Comparison of ENCODE assay signal across 33 cellular contexts in the genomic region with DNA sequence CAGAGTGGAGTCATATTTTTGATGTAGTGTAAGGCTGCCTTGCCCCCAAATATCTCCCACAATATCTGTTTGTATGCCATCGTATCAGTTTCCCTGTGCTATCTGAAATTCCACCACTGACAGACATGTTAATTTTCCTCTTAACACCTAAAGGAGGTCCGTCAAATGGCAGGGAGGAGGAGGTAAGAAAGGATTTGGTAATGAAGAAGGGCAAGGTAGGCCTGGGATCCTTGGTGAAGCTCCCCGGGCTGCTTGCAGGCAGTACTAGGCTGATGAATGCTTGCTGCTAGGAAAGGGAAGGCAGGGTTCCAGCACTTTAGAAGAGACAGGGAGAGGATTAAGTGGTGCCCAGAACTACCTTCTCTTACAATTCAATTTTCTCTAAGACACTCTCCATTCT.
"Had no signal": no experiment of that assay in that cellular context is flagged by ENCODE, and none has a peak within 500 bp of the region (broad histone marks: within the 10 kb centered on the region; RNA-seq: fewer than 3 reads in every experiment).

No MANE protein-coding gene starts in this region.

- H3K27ac ChIP-seq: ascending aorta, breast epithelium, cardiac muscle cell, colonic mucosa, WERI-Rb-1 had no signal

- H3K9me3 ChIP-seq: ascending aorta, colonic mucosa had no signal

- H3K4me1 Mint-ChIP-seq: activated CD4-positive, alpha-beta T cell treated with anti-CD3 and anti-CD28 coated beads for 36 hours; activated CD4-positive, alpha-beta T cell treated with anti-CD3 and anti-CD28 coated beads, Interleukin-2, amount 10 ng/mL, durations not matched to agents 24 days and 14 days; activated CD8-positive, alpha-beta memory T cell treated with anti-CD3 and anti-CD28 coated beads, Interleukin-2, amount 10 ng/mL, durations not matched to agents 7 days and 5 days; activated naive CD4-positive, alpha-beta T cell treated with anti-CD3 and anti-CD28 coated beads, Interleukin-2, amount 50 U/mL, for 24 hours; activated naive CD8-positive, alpha-beta T cell treated with anti-CD3 and anti-CD28 coated beads for 36 hours; activated naive CD8-positive, alpha-beta T cell treated with anti-CD3 and anti-CD28 coated beads, Interleukin-2, amount 50 U/mL, for 24 hours; brain; T-helper 17 cell had no signal

- DNase-seq: activated CD4-positive, alpha-beta memory T cell treated with anti-CD3 and anti-CD28 coated beads for 36 hours; activated CD4-positive, alpha-beta T cell treated with anti-CD3 and anti-CD28 coated beads for 36 hours; activated CD4-positive, alpha-beta T cell treated with anti-CD3 and anti-CD28 coated beads, Interleukin-2, amount 10 ng/mL, durations not matched to agents 24 days and 14 days; activated CD4-positive, CD25-positive, alpha-beta regulatory T cell; activated CD4-positive, CD25-positive, alpha-beta regulatory T cell treated with anti-CD3 and anti-CD28 coated beads, Interleukin-2, amount 50 U/mL, for 72 hours; activated CD8-positive, alpha-beta memory T cell treated with anti-CD3 and anti-CD28 coated beads, Interleukin-2, amount 10 ng/mL, durations not matched to agents 7 days and 5 days; activated CD8-positive, alpha-beta memory T cell treated with anti-CD3 and anti-CD28 coated beads, Interleukin-2, amount 50 U/mL, for 4 hours; activated CD8-positive, alpha-beta T cell treated with anti-CD3 and anti-CD28 coated beads, Interleukin-2, amount 10 ng/mL, durations not matched to agents 7 days and 5 days; activated effector memory CD4-positive, alpha-beta T cell treated with anti-CD3 and anti-CD28 coated beads, Interleukin-2, amount 50 U/mL, for 16 hours; activated naive CD4-positive, alpha-beta T cell treated with anti-CD3 and anti-CD28 coated beads for 36 hours; activated naive CD8-positive, alpha-beta T cell treated with anti-CD3 and anti-CD28 coated beads for 36 hours; activated naive CD8-positive, alpha-beta T cell treated with anti-CD3 and anti-CD28 coated beads, Interleukin-2, amount 50 U/mL, for 24 hours; activated T-cell treated with anti-CD3 and anti-CD28 coated beads, Interleukin-2, amount 50 U/mL, for 1 hour; activated T-cell treated with anti-CD3 and anti-CD28 coated beads, Interleukin-2, amount 50 U/mL, for 48 hours; central memory CD4-positive, alpha-beta T cell; cerebellar nuclear complex; colonic mucosa; effector CD8-positive, alpha-beta T cell; foreskin fibroblast; head of caudate nucleus; T-helper 1 cell; T-helper 17 cell; T1000; WERI-Rb-1 had no signal

- H3K36me3 Mint-ChIP-seq: activated CD4-positive, alpha-beta memory T cell treated with anti-CD3 and anti-CD28 coated beads for 36 hours; activated CD8-positive, alpha-beta memory T cell treated with anti-CD3 and anti-CD28 coated beads, Interleukin-2, amount 10 ng/mL, durations not matched to agents 7 days and 5 days; activated naive CD4-positive, alpha-beta T cell treated with anti-CD3 and anti-CD28 coated beads, Interleukin-2, amount 50 U/mL, for 24 hours; activated naive CD8-positive, alpha-beta T cell treated with anti-CD3 and anti-CD28 coated beads for 36 hours; brain had no signal

- H3K9me3 Mint-ChIP-seq: activated CD4-positive, alpha-beta T cell treated with anti-CD3 and anti-CD28 coated beads, Interleukin-2, amount 10 ng/mL, durations not matched to agents 24 days and 14 days; activated naive CD4-positive, alpha-beta T cell treated with anti-CD3 and anti-CD28 coated beads for 36 hours; activated T-helper 1 cell treated with anti-CD3 and anti-CD28 coated beads, Interleukin-12 subunit alpha, Interleukin-12 subunit beta, Interleukin-2, Interleukin-4 antibody, amounts not matched to agents 30 ng/mL and 10 ng/mL and 1 ng/mL, durations not matched to agents 14 hours and 24 hours and 36 hours had no signal

- H3K36me3 ChIP-seq: ascending aorta, breast epithelium, cardiac muscle cell, colonic mucosa, WERI-Rb-1 had no signal

- H3K27me3 Mint-ChIP-seq: activated CD4-positive, alpha-beta memory T cell treated with anti-CD3 and anti-CD28 coated beads for 36 hours; activated CD4-positive, alpha-beta T cell treated with anti-CD3 and anti-CD28 coated beads, Interleukin-2, amount 10 ng/mL, durations not matched to agents 24 days and 14 days; activated CD8-positive, alpha-beta memory T cell treated with anti-CD3 and anti-CD28 coated beads, Interleukin-2, amount 10 ng/mL, durations not matched to agents 7 days and 5 days; activated naive CD4-positive, alpha-beta T cell treated with anti-CD3 and anti-CD28 coated beads, Interleukin-2, amount 50 U/mL, for 24 hours; activated naive CD8-positive, alpha-beta T cell treated with anti-CD3 and anti-CD28 coated beads for 36 hours; activated naive CD8-positive, alpha-beta T cell treated with anti-CD3 and anti-CD28 coated beads, Interleukin-2, amount 50 U/mL, for 24 hours; brain; T-helper 17 cell had no signal

- ATAC-seq: activated CD4-positive, alpha-beta T cell treated with anti-CD3 and anti-CD28 coated beads for 36 hours; activated CD8-positive, alpha-beta memory T cell treated with anti-CD3 and anti-CD28 coated beads, Interleukin-2, amount 10 ng/mL, durations not matched to agents 7 days and 5 days; activated CD8-positive, alpha-beta T cell treated with anti-CD3 and anti-CD28 coated beads, Interleukin-2, amount 10 ng/mL, durations not matched to agents 7 days and 5 days; activated naive CD8-positive, alpha-beta T cell treated with anti-CD3 and anti-CD28 coated beads, Interleukin-2, amount 50 U/mL, for 24 hours; esophagus mucosa; T-helper 17 cell had no signal

- H3K27ac Mint-ChIP-seq: activated CD4-positive, alpha-beta memory T cell treated with anti-CD3 and anti-CD28 coated beads for 36 hours; activated CD4-positive, alpha-beta T cell treated with anti-CD3 and anti-CD28 coated beads for 36 hours; activated CD4-positive, alpha-beta T cell treated with anti-CD3 and anti-CD28 coated beads, Interleukin-2, amount 10 ng/mL, durations not matched to agents 24 days and 14 days; activated CD8-positive, alpha-beta memory T cell treated with anti-CD3 and anti-CD28 coated beads, Interleukin-2, amount 10 ng/mL, durations not matched to agents 7 days and 5 days; activated CD8-positive, alpha-beta T cell treated with anti-CD3 and anti-CD28 coated beads, Interleukin-2, amount 10 ng/mL, durations not matched to agents 7 days and 5 days; activated naive CD4-positive, alpha-beta T cell treated with anti-CD3 and anti-CD28 coated beads for 36 hours; activated naive CD4-positive, alpha-beta T cell treated with anti-CD3 and anti-CD28 coated beads, Interleukin-2, amount 50 U/mL, for 24 hours; activated naive CD8-positive, alpha-beta T cell treated with anti-CD3 and anti-CD28 coated beads for 36 hours; activated naive CD8-positive, alpha-beta T cell treated with anti-CD3 and anti-CD28 coated beads, Interleukin-2, amount 50 U/mL, for 24 hours; activated T-helper 1 cell treated with anti-CD3 and anti-CD28 coated beads, Interleukin-12 subunit alpha, Interleukin-12 subunit beta, Interleukin-2, Interleukin-4 antibody, amounts not matched to agents 30 ng/mL and 10 ng/mL and 1 ng/mL, durations not matched to agents 14 hours and 24 hours and 36 hours; activated T-helper 2 cell treated with anti-CD3 and anti-CD28 coated beads, Interferon-gamma antibody, Interleukin-2, Interleukin-4, amounts not matched to agents 10 μg/mL and 5 μg/mL and 100 μg/mL, durations not matched to agents 14 hours and 24 hours and 36 hours; brain; T-helper 17 cell; T-helper 2 cell treated with Interferon-gamma antibody and Interleukin-4, amounts not matched to agents 5 μg/mL and 100 μg/mL, for 36 hours had no signal

- H3K4me3 ChIP-seq: ascending aorta, breast epithelium, cardiac muscle cell, colonic mucosa had no signal

- H3K4me1 ChIP-seq: ascending aorta, breast epithelium, colonic mucosa had no signal

- H3K27me3 ChIP-seq: ascending aorta, breast epithelium, cardiac muscle cell, colonic mucosa had no signal

- H3K4me3 Mint-ChIP-seq: activated CD4-positive, alpha-beta memory T cell treated with anti-CD3 and anti-CD28 coated beads for 36 hours; activated CD4-positive, alpha-beta T cell treated with anti-CD3 and anti-CD28 coated beads for 36 hours; activated CD4-positive, alpha-beta T cell treated with anti-CD3 and anti-CD28 coated beads, Interleukin-2, amount 10 ng/mL, durations not matched to agents 24 days and 14 days; activated CD8-positive, alpha-beta memory T cell treated with anti-CD3 and anti-CD28 coated beads, Interleukin-2, amount 10 ng/mL, durations not matched to agents 7 days and 5 days; activated CD8-positive, alpha-beta T cell treated with anti-CD3 and anti-CD28 coated beads, Interleukin-2, amount 10 ng/mL, durations not matched to agents 7 days and 5 days; activated naive CD4-positive, alpha-beta T cell treated with anti-CD3 and anti-CD28 coated beads for 36 hours; activated naive CD4-positive, alpha-beta T cell treated with anti-CD3 and anti-CD28 coated beads, Interleukin-2, amount 50 U/mL, for 24 hours; activated naive CD8-positive, alpha-beta T cell treated with anti-CD3 and anti-CD28 coated beads for 36 hours; activated naive CD8-positive, alpha-beta T cell treated with anti-CD3 and anti-CD28 coated beads, Interleukin-2, amount 50 U/mL, for 24 hours; activated T-helper 1 cell treated with anti-CD3 and anti-CD28 coated beads, Interleukin-12 subunit alpha, Interleukin-12 subunit beta, Interleukin-2, Interleukin-4 antibody, amounts not matched to agents 30 ng/mL and 10 ng/mL and 1 ng/mL, durations not matched to agents 14 hours and 24 hours and 36 hours; brain; T-helper 17 cell; T-helper 2 cell treated with Interferon-gamma antibody and Interleukin-4, amounts not matched to agents 5 μg/mL and 100 μg/mL, for 36 hours had no signal
